8 cellular contexts compared by ENCODE assay signal in genomic region chr10:30027057-30028005, GRCh38. TPM values are rescaled to one million over a fixed set of nuclear protein-coding genes. Genes with fewer than 3 reads are reported as not detected.
DNase-seq lines count a peak whose midpoint lies in the region; ATAC-seq, FAIRE-seq and TF ChIP-seq lines count a peak whose summit lies in the region.

No MANE protein-coding gene starts in this region.

- no peak overlapping the region for H2AFZ ChIP-seq in HCT116 (ENCODE audit: low read depth, low read length, poor library complexity, severe bottlenecking)

- H3K9ac ChIP-seq in HCT116 (ENCODE audit: low read length) = no peak overlapping the region

- TF ChIP-seq CTCF in GM13976 (IDR thresholded peaks at IDR 0.05; ENCODE audit: borderline replicate concordance, control extremely low read depth, extremely low read depth, insufficient read depth, missing control alignments) (peak; percentile 1), HCT116 (IDR thresholded peaks at IDR 0.05 in 2 of 3, conservative IDR thresholded peaks at IDR 0.05 in 1 of 3; ENCODE audit: borderline replicate concordance in 1 of 3, insufficient read depth in 1 of 3, low read depth in 2 of 3, low read length in 2 of 3) (peak; percentile 20 to 38 (median 34); a peak in 3 of 6 replicates), fibroblast of pulmonary artery (IDR thresholded peaks at IDR 0.05; ENCODE audit: low read length, missing control alignments) (no peak)

- DNase-seq in GM13976 (ENCODE audit: low spot score) = peak; percentile 74
- DNase-seq in HCT116 (ENCODE audit: low read depth, low spot score) = peak; percentile 12
- peak; percentile 45 for DNase-seq in NCI-H2029 (lab: John Stamatoyannopoulos, UW)
- DNase-seq in activated CD8-positive, alpha-beta memory T cell treated with anti-CD3 and anti-CD28 coated beads, Interleukin-2, amount 50 U/mL, for 1 hour (ENCODE audit: extremely low read depth) = peak; percentile 64
- DNase-seq in fibroblast of pulmonary artery (ENCODE audit: low read depth) = peak; percentile 18
- peak; percentile 76 to 80 (median 76) for DNase-seq in stimulated activated CD4-positive, alpha-beta T cell treated with anti-CD3 and anti-CD28 coated beads, Interleukin-12 subunit alpha, Interleukin-12 subunit beta, amount 100 ng/mL, for 48 hours (ENCODE audit: low read depth in 2 of 3, low spot score in 1 of 3)
- DNase-seq in LoVo (ENCODE audit: low spot score) = no peak
- DNase-seq in H54 (ENCODE audit: insufficient read length, low spot score) = no peak

- no peaks in the 10 kb centered on the region for H3K9me2 ChIP-seq in HCT116 (ENCODE audit: insufficient read depth)

- POLR2A ChIA-PET in HCT116 (lab: Charles Lee) = no interaction called here

- no peaks in the 10 kb centered on the region for H3K4me1 ChIP-seq in HCT116 (ENCODE audit: control insufficient read depth in 1 of 2, insufficient read depth in 2 of 2, low read length in 2 of 2)

- CTCF ChIA-PET in HCT116 (lab: Charles Lee) = interaction anchor here (1.1 kb wide), 1 partner anchor 214 kb away, joined by 4 read pairs; no protein-coding TSS in a partner anchor

- no peaks in the 10 kb centered on the region for H3K27me3 ChIP-seq in HCT116 (ENCODE audit: insufficient read depth, low read length)

- FAIRE-seq in H54 (lab: Jason Lieb, UNC) = no peak

- TF ChIP-seq POLR2A in HCT116 (IDR thresholded peaks at IDR 0.05; ENCODE audit: borderline replicate concordance, extremely low read depth, insufficient read depth, insufficient read length) = no peak
- TF ChIP-seq POLR2A in H54 (IDR thresholded peaks at IDR 0.05; ENCODE audit: low read depth, low read length) = no peak

- no peaks in the 10 kb centered on the region for H3K9me3 ChIP-seq in HCT116 (ENCODE audit: control insufficient read depth in 1 of 2, insufficient read depth in 1 of 2, low read depth in 1 of 2, low read length in 2 of 2)

- in situ Hi-C loops in GM13976 (cut with MboI; ENCODE audit: low sequenced_read_pairs, unreplicated experiment) = no loop called here

- H3K4me3 ChIP-seq in HCT116 (replicated peaks in 1 of 2; ENCODE audit: low read depth in 1 of 2, low read length in 2 of 2) = no peak overlapping the region
- H3K4me3 ChIP-seq in fibroblast of pulmonary artery (replicated peaks; ENCODE audit: low read depth, low read length) = no peak overlapping the region

- intact Hi-C loops in HCT116 (cut with micrococcal nuclease) = no loop called here

- peaks cover 0 to 12% of the 10 kb centered on the region in 2 experiments; a peak in 2 of 4 replicates for H3K36me3 ChIP-seq in HCT116 (ENCODE audit: control insufficient read depth in 1 of 2, insufficient read depth in 2 of 2, low read length in 2 of 2)

- BruUV-seq in HCT116 (replicated peaks; lab: Mats Ljungman, UMichigan) = no TSS peak

- no peaks in the 10 kb centered on the region for H4K20me1 ChIP-seq in HCT116 (ENCODE audit: insufficient read depth)

- no peak overlapping the region for H3K27ac ChIP-seq in HCT116 (ENCODE audit: low read depth, low read length)

- H3K4me2 ChIP-seq in HCT116 (ENCODE audit: low read length) = no peak overlapping the region

- TF ChIP-seq RAD21 in HCT116 (IDR thresholded peaks at IDR 0.05; ENCODE audit: low read depth) = peak; percentile 49

- H3K79me2 ChIP-seq in HCT116 (ENCODE audit: insufficient read depth, low read length) = no peaks in the 10 kb centered on the region

- peak; percentile 70 for ATAC-seq in HCT116

- RAD21 ChIA-PET in HCT116 (lab: Charles Lee; ENCODE audit: low non-redundant PET in 1 of 2, low total read pairs in 2 of 2, uncharacterized antibody in 2 of 2, unreplicated experiment in 2 of 2) = no interaction called here

TF ChIP-seq in HCT116, 20 proteins besides CTCF, POLR2A, EP300 and RAD21:
- TF ChIP-seq MAX (IDR thresholded peaks at IDR 0.05) (no peak), EGR1 (IDR thresholded peaks at IDR 0.05; ENCODE audit: low read depth) (no peak), SRF (IDR thresholded peaks at IDR 0.05; ENCODE audit: low read depth) (no peak), EZH2phosphoT487 (IDR thresholded peaks at IDR 0.05; ENCODE audit: borderline replicate concordance) (no peak), ZBTB33 (IDR thresholded peaks at IDR 0.05; ENCODE audit: extremely low read depth, insufficient replicate concordance, low read length) (no peak), ELF1 (IDR thresholded peaks at IDR 0.05; ENCODE audit: borderline replicate concordance, low read depth) (no peak), JUND (IDR thresholded peaks at IDR 0.05) (no peak), TCF7L2 (IDR thresholded peaks at IDR 0.05; ENCODE audit: borderline replicate concordance, extremely low read depth, insufficient read depth, insufficient read length) (no peak), ZNF274 (IDR thresholded peaks at IDR 0.05; ENCODE audit: low read depth, low read length) (no peak), FOSL1 (IDR thresholded peaks at IDR 0.05; ENCODE audit: low read depth) (no peak), POLR2AphosphoS5 (IDR thresholded peaks at IDR 0.05; ENCODE audit: low read depth, low read length) (no peak), YY1 (IDR thresholded peaks at IDR 0.05; ENCODE audit: extremely low read depth, insufficient replicate concordance, low read depth, low read length) (no peak), ZFX (IDR thresholded peaks at IDR 0.05) (no peak)
- TF ChIP-seq, protein P1, sequence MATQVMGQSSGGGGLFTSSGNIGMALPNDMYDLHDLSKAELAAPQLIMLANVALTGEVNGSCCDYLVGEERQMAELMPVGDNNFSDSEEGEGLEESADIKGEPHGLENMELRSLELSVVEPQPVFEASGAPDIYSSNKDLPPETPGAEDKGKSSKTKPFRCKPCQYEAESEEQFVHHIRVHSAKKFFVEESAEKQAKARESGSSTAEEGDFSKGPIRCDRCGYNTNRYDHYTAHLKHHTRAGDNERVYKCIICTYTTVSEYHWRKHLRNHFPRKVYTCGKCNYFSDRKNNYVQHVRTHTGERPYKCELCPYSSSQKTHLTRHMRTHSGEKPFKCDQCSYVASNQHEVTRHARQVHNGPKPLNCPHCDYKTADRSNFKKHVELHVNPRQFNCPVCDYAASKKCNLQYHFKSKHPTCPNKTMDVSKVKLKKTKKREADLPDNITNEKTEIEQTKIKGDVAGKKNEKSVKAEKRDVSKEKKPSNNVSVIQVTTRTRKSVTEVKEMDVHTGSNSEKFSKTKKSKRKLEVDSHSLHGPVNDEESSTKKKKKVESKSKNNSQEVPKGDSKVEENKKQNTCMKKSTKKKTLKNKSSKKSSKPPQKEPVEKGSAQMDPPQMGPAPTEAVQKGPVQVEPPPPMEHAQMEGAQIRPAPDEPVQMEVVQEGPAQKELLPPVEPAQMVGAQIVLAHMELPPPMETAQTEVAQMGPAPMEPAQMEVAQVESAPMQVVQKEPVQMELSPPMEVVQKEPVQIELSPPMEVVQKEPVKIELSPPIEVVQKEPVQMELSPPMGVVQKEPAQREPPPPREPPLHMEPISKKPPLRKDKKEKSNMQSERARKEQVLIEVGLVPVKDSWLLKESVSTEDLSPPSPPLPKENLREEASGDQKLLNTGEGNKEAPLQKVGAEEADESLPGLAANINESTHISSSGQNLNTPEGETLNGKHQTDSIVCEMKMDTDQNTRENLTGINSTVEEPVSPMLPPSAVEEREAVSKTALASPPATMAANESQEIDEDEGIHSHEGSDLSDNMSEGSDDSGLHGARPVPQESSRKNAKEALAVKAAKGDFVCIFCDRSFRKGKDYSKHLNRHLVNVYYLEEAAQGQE (IDR thresholded peaks at IDR 0.05; ENCODE audit: low read depth) = no peak

RNA-seq across cellular contexts. Expression of gene JCAD, which starts 32.1 kb away (rescaled TPM):
- total RNA-seq in HCT116 (2021; ENCODE audit: unreplicated experiment) = 17.5 TPM
- 7.3 and 7.9 TPM in 2 replicates for polyA plus RNA-seq in HCT116 (2012)

Comparison
In these comparisons a context has a peak if more than half of its experiments do, and no peak if none do; other contexts are left out.
1. DNase-seq: peak in GM13976 (single experiment), HCT116 (single experiment), NCI-H2029 (single experiment), activated CD8-positive, alpha-beta memory T cell treated with anti-CD3 and anti-CD28 coated beads, Interleukin-2, amount 50 U/mL, for 1 hour (single experiment), fibroblast of pulmonary artery (single experiment) and stimulated activated CD4-positive, alpha-beta T cell treated with anti-CD3 and anti-CD28 coated beads, Interleukin-12 subunit alpha, Interleukin-12 subunit beta, amount 100 ng/mL, for 48 hours (3 of 3); none in LoVo (single experiment) and H54 (single experiment).